9 cellular contexts compared by ENCODE assay signal in genomic region chr19:15629003-15629880, GRCh38. TPM values are rescaled to one million over a fixed set of nuclear protein-coding genes. Genes with fewer than 3 reads are reported as not detected.
DNase-seq lines count a peak whose midpoint lies in the region; ATAC-seq and TF ChIP-seq lines count a peak whose summit lies in the region.
"Had no signal": no experiment of that assay in that cellular context is flagged by ENCODE, and none has a peak within 500 bp of the region (broad histone marks: within the 10 kb centered on the region; RNA-seq: fewer than 3 reads in every experiment).

No MANE protein-coding gene starts in this region.

- 0 to 5% methylated on average over 1 to 4 of the region's 25 CpGs for WGBS in gastroesophageal sphincter (ENCODE audit: low coverage in 1 of 2), 2 donors

- no peak for TF ChIP-seq POLR2A in gastroesophageal sphincter (IDR thresholded peaks at IDR 0.05)

- peaks cover 0 to 7% (median 0%) of the 10 kb centered on the region in 3 donors for H3K4me1 ChIP-seq in gastroesophageal sphincter
- no peaks in the 10 kb centered on the region for H3K4me1 ChIP-seq in tibial artery

- H3K9me3 ChIP-seq in gastroesophageal sphincter = no peaks in the 10 kb centered on the region
- H3K9me3 ChIP-seq in tibial artery = no peaks in the 10 kb centered on the region

- no peaks in the 10 kb centered on the region for H3K36me3 ChIP-seq in gastroesophageal sphincter
- no peaks in the 10 kb centered on the region for H3K36me3 ChIP-seq in tibial artery

- ATAC-seq in gastroesophageal sphincter (peak; percentile 77), HG03469 (IDR thresholded peaks at IDR 0.05; ENCODE audit: unreplicated experiment) (no peak)

- H3K27me3 Mint-ChIP-seq in Calu3 (ENCODE audit: unreplicated experiment) (no peaks in the 10 kb centered on the region), osteocyte (ENCODE audit: unreplicated experiment) (no peaks in the 10 kb centered on the region)

- TF ChIP-seq CTCF in Calu3 (IDR thresholded peaks at IDR 0.05; ENCODE audit: unreplicated experiment) (peak; percentile 77), gastroesophageal sphincter (IDR thresholded peaks at IDR 0.05) (peak; percentile 91 to 98 (median 96)), osteocyte (IDR thresholded peaks at IDR 0.05) (peak; percentile 75), tibial artery (IDR thresholded peaks at IDR 0.05) (peak; percentile 90 to 93)

- H3K4me1 Mint-ChIP-seq in Calu3 (ENCODE audit: low read depth, unreplicated experiment) (peaks cover 5% of the 10 kb centered on the region), osteocyte (ENCODE audit: unreplicated experiment) (no peaks in the 10 kb centered on the region)

- no peak overlapping the region for H3K27ac Mint-ChIP-seq in Calu3 (ENCODE audit: unreplicated experiment)
- no peak overlapping the region for H3K27ac Mint-ChIP-seq in osteocyte (ENCODE audit: unreplicated experiment)

- H3K27ac ChIP-seq in gastroesophageal sphincter (no peak overlapping the region), tibial artery (no peak overlapping the region)

- H3K27me3 ChIP-seq in gastroesophageal sphincter (peaks cover 60% of the 10 kb centered on the region), tibial artery (peaks cover 0 to 24% of the 10 kb centered on the region in 2 donors)

- in situ Hi-C loops in KBM-7 (cut with MboI; ENCODE audit: low pct_unique_long_range_greater_than_20kb, low sequenced_read_pairs) = loop anchor here (25.0 kb wide), 1 partner anchor 558 kb away; the partner anchor contains the start of genes AP1M1 and FAM32A

- DNase-seq in Calu3 (peak; percentile 87), KBM-7 (peak; percentile 86), SHP77 (lab: John Stamatoyannopoulos, UW) (peak; percentile 41 to 50), osteocyte (ENCODE audit: extremely low spot score, unreplicated experiment) (peak; percentile 90), tibial artery (peak; percentile 65 to 79)
- peak; percentile 75 for DNase-seq in activated effector memory CD4-positive, alpha-beta T cell treated with Interleukin-2 at 50 U/mL for 16 hours

- TF ChIP-seq EP300 in gastroesophageal sphincter (IDR thresholded peaks at IDR 0.05) = no peak

- H3K4me3 ChIP-seq in gastroesophageal sphincter = no peak overlapping the region
- no peak overlapping the region for H3K4me3 ChIP-seq in tibial artery

- intact Hi-C loops in Calu3 (cut with micrococcal nuclease; ENCODE audit: unreplicated experiment) = loop anchor here (2.0 kb wide), 1 partner anchor 182 kb away; no protein-coding TSS in a partner anchor
- intact Hi-C loops in tibial artery (cut with DNase I; ENCODE audit: low total_unique reads) = loop anchor here (10.0 kb wide), 2 partner anchors 246 to 396 kb away; no protein-coding TSS in a partner anchor

- H3K36me3 Mint-ChIP-seq in Calu3 (ENCODE audit: insufficient read depth, unreplicated experiment) (no peaks in the 10 kb centered on the region), osteocyte (ENCODE audit: unreplicated experiment) (no peaks in the 10 kb centered on the region)

- CTCF ChIA-PET in Calu3 (lab: Charles Lee) = interaction anchor here (0.7 to 1.0 kb wide), 6 partner anchors 21 to 413 kb away, joined by 3 to 4 read pairs (median 3); no protein-coding TSS in a partner anchor

- H3K4me3 Mint-ChIP-seq in Calu3 (ENCODE audit: low read depth, unreplicated experiment) = no peak overlapping the region
- H3K4me3 Mint-ChIP-seq in osteocyte (ENCODE audit: unreplicated experiment) = no peak overlapping the region

- no peaks in the 10 kb centered on the region for H3K9me3 Mint-ChIP-seq in Calu3 (ENCODE audit: low read depth, unreplicated experiment)
- H3K9me3 Mint-ChIP-seq in osteocyte (ENCODE audit: unreplicated experiment) = peaks cover under 1% of the 10 kb centered on the region

- BruUV-seq in Calu3 (replicated peaks; lab: Mats Ljungman, UMichigan) = no TSS peak

RNA-seq across cellular contexts. Expression of gene CYP4F3, which starts 11.5 kb away (rescaled TPM):
- 6.9 and 16.7 TPM in 2 replicates for total RNA-seq in Calu3 (2022)
- 1 to 10 TPM in 1 of 4 donors, under 1 TPM in 2, not detected in 1; 0.08 to 5.3 (median 0.81) TPM for total RNA-seq in gastroesophageal sphincter
- total RNA-seq in osteocyte = not detected in 2 replicates

RNA-seq across cellular contexts. Expression of gene CYP4F8, which starts 14.2 kb away (rescaled TPM):
- total RNA-seq in Calu3 (2022) (not detected in 2 replicates), gastroesophageal sphincter (not detected), osteocyte (not detected in 2 replicates)
- total RNA-seq: activated CD8-positive, alpha-beta memory T cell treated with anti-CD3 and anti-CD28 coated beads for 36 hours had no signal

RNA-seq across cellular contexts. Expression of gene CYP4F12, which starts 43.6 kb away (rescaled TPM):
- total RNA-seq in Calu3 (2022) (3.8 and 8.8 TPM in 2 replicates), gastroesophageal sphincter (10 to 100 TPM in 1 of 4 donors, 1 to 10 TPM in 3; 5.1 to 14.1 (median 6.8) TPM), osteocyte (not detected in 2 replicates)
